Comparison of ENCODE assay signal across 10 cellular contexts in genomic region chr20:46814366-46815232, GRCh38.
DNase-seq lines count a peak whose midpoint lies in the region; ATAC-seq and TF ChIP-seq lines count a peak whose summit lies in the region.
"Had no signal": no experiment of that assay in that cellular context is flagged by ENCODE, and none has a peak within 500 bp of the region (broad histone marks: within the 10 kb centered on the region; RNA-seq: fewer than 3 reads in every experiment).

No MANE protein-coding gene starts in this region.

- ATAC-seq in HG02852 (IDR thresholded peaks at IDR 0.05; ENCODE audit: unreplicated experiment), result no peak

- H3K4me1 ChIP-seq in mesenchymal stem cell (ENCODE audit: control insufficient read depth, insufficient read depth, low read depth, low read length), result no peaks in the 10 kb centered on the region

- DNase-seq in DMS 273 (lab: John Stamatoyannopoulos, UW; ENCODE audit: unreplicated experiment) (peak; percentile 76), LHCN-M2 (ENCODE audit: low read depth) (peak; percentile 88), SW480 (ENCODE audit: low spot score) (peak; percentile 70), mesenchymal stem cell (peak; percentile 45), erythroblast (lab: John Stamatoyannopoulos, UW) (no peak), dorsolateral prefrontal cortex (no peak)
- DNase-seq in activated naive CD4-positive, alpha-beta T cell treated with anti-CD3 and anti-CD28 coated beads for 36 hours, result no peak
- DNase-seq: activated T-cell treated with anti-CD3 and anti-CD28 coated beads for 4 hours, KG1 had no signal

- no peak overlapping the region for H3K18ac ChIP-seq in mesenchymal stem cell (ENCODE audit: low read depth in 1 of 2, low read length in 2 of 2)

- H4K91ac ChIP-seq in mesenchymal stem cell (ENCODE audit: low read length), result no peak overlapping the region

- H3K4ac ChIP-seq in mesenchymal stem cell (ENCODE audit: low read depth in 1 of 2, low read length in 2 of 2), result no peak overlapping the region

- H2BK15ac ChIP-seq in mesenchymal stem cell (ENCODE audit: low read depth, poor library complexity, severe bottlenecking), result no peak overlapping the region

- TF ChIP-seq POLR2A in erythroblast (IDR thresholded peaks at IDR 0.05; ENCODE audit: low read length), result no peak

- no peaks in the 10 kb centered on the region for H3K36me3 ChIP-seq in mesenchymal stem cell (ENCODE audit: control insufficient read depth in 1 of 2, insufficient read depth in 2 of 2, low read depth in 1 of 2, low read length in 2 of 2)

- H3K4me3 ChIP-seq in mesenchymal stem cell (ENCODE audit: insufficient read depth in 1 of 2, low read depth in 1 of 2, low read length in 2 of 2) (no peak overlapping the region), dorsolateral prefrontal cortex (no peak overlapping the region)

- H3K27me3 ChIP-seq in mesenchymal stem cell (ENCODE audit: control insufficient read depth in 1 of 2, insufficient read depth in 1 of 2, low read length in 2 of 2) (peaks cover 6 to 76% of the 10 kb centered on the region in 2 experiments), dorsolateral prefrontal cortex (peaks cover 0 to 75% (median 37%) of the 10 kb centered on the region in 45 donors)

- peaks cover 33% of the 10 kb centered on the region for H3K27me3 Mint-ChIP-seq in activated naive CD4-positive, alpha-beta T cell treated with anti-CD3 and anti-CD28 coated beads for 36 hours (ENCODE audit: low read depth)

- no peak overlapping the region for H2BK120ac ChIP-seq in mesenchymal stem cell (ENCODE audit: low read depth, low read length)

- no peaks in the 10 kb centered on the region for H3K9me3 ChIP-seq in mesenchymal stem cell (ENCODE audit: control insufficient read depth, low read length)

- no peak overlapping the region for H3K4me3 Mint-ChIP-seq in activated naive CD4-positive, alpha-beta T cell treated with anti-CD3 and anti-CD28 coated beads for 36 hours

- no peak overlapping the region for H4K8ac ChIP-seq in mesenchymal stem cell (ENCODE audit: low read length)

- no peak overlapping the region for H3K23ac ChIP-seq in mesenchymal stem cell (ENCODE audit: low read length in 2 of 2)

- H3K36me3 Mint-ChIP-seq in activated naive CD4-positive, alpha-beta T cell treated with anti-CD3 and anti-CD28 coated beads for 36 hours (ENCODE audit: low read depth), result no peaks in the 10 kb centered on the region

- H2AK5ac ChIP-seq in mesenchymal stem cell (ENCODE audit: low read length, severe bottlenecking), result no peak overlapping the region

- H3K4me2 ChIP-seq in mesenchymal stem cell (ENCODE audit: low read length, poor library complexity, severe bottlenecking), result no peak overlapping the region

- CTCF ChIA-PET in activated naive CD4-positive, alpha-beta T cell treated with anti-CD3 and anti-CD28 coated beads for 36 hours (lab: Charles Lee), result no interaction called here

- TF ChIP-seq CTCF in dorsolateral prefrontal cortex (IDR thresholded peaks at IDR 0.05 in 54 of 56, conservative IDR thresholded peaks at IDR 0.05 in 2 of 56; ENCODE audit: low read depth in 1 of 56, partially characterized antibody in 56 of 56), result no peak

- WGBS in mesenchymal stem cell, result 21% methylated on average over 4 of the region's 8 CpGs

- H3K79me1 ChIP-seq in mesenchymal stem cell (replicated peaks; ENCODE audit: low read length, poor library complexity, severe bottlenecking), result no peaks in the 10 kb centered on the region

- H3K27ac Mint-ChIP-seq in activated naive CD4-positive, alpha-beta T cell treated with anti-CD3 and anti-CD28 coated beads for 36 hours, result no peak overlapping the region

- H2AFZ ChIP-seq in mesenchymal stem cell (ENCODE audit: low read depth, low read length), result no peak overlapping the region

- no peak overlapping the region for H3K27ac ChIP-seq in mesenchymal stem cell (ENCODE audit: low read length, poor library complexity, severe bottlenecking)
- no peak overlapping the region for H3K27ac ChIP-seq in dorsolateral prefrontal cortex

- H2BK5ac ChIP-seq in mesenchymal stem cell (ENCODE audit: low read depth, low read length, poor library complexity, severe bottlenecking), result no peak overlapping the region

- intact Hi-C loops in dorsolateral prefrontal cortex (cut with DNase I), result no loop called here
- intact Hi-C loops in activated naive CD4-positive, alpha-beta T cell treated with anti-CD3 and anti-CD28 coated beads for 36 hours (cut with micrococcal nuclease), result no loop called here

- H3K4me1 Mint-ChIP-seq in activated naive CD4-positive, alpha-beta T cell treated with anti-CD3 and anti-CD28 coated beads for 36 hours (ENCODE audit: low read depth), result no peaks in the 10 kb centered on the region

- H3K9me3 Mint-ChIP-seq in activated naive CD4-positive, alpha-beta T cell treated with anti-CD3 and anti-CD28 coated beads for 36 hours, result no peaks in the 10 kb centered on the region

- H3K14ac ChIP-seq in mesenchymal stem cell (ENCODE audit: low read length in 2 of 2), result no peak overlapping the region

- H2BK12ac ChIP-seq in mesenchymal stem cell (ENCODE audit: low read length in 2 of 2), result no peak overlapping the region

- no peak overlapping the region for H3K9ac ChIP-seq in mesenchymal stem cell (ENCODE audit: low read length)

Comparison
In these comparisons a context has a peak if more than half of its experiments do, and no peak if none do; other contexts are left out.
1. DNase-seq: peak in DMS 273 (single experiment), LHCN-M2 (single experiment), SW480 (single experiment) and mesenchymal stem cell (single experiment); none in erythroblast (0 of 2), dorsolateral prefrontal cortex (0 of 10) and activated naive CD4-positive, alpha-beta T cell treated with anti-CD3 and anti-CD28 coated beads for 36 hours (single experiment).